ENCODE assay signal across 22 cellular contexts in the genomic region with DNA sequence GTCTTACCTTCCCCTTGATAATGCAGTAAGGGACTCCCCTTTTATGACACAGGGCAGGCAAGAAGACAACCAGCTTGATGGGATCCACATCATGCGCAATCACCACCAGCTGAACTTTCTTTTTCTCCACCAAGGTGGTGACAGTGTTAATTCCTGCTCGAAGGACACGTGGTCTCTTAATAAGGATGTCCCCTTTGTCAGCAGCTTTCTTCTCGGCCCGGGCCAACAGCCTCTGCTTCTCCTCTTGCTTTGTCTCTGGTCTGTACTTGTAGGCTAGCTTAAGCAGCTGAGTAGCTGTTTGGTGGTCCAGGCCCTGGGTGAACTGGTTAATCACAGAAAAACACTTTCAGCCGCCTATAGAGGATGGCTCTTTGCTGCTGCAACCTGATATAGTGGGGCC.
"Had no signal": no experiment of that assay in that cellular context is flagged by ENCODE, and none has a peak within 500 bp of the region (broad histone marks: within the 10 kb centered on the region; RNA-seq: fewer than 3 reads in every experiment).

No MANE protein-coding gene starts in this region.

- H3K4me3 ChIP-seq: MG63, SJSA1, SK-N-MC had no signal

- H3K4me1 ChIP-seq: SJSA1 had no signal

- DNase-seq: IMR-90, Karpas-422, KG1, MG63, NCI-H1092, NCI-H1105 treated with DMSO at 0.1 percent for 48 hours, NCI-H1417 treated with DMSO at 0.1 percent for 48 hours, NCI-H146, NCI-H1694 treated with DMSO at 0.1 percent for 48 hours, NCI-H1930, NCI-H2081, NCI-H2107, NCI-H2227 treated with DMSO at 0.1 percent for 48 hours, NCI-H524, NCI-H69, NCI-H774, Right ventricle myocardium superior, RPMI8226, SIG-M5 had no signal

- H3K27me3 ChIP-seq: MG63, SJSA1 had no signal

- ATAC-seq: HepG2 had no signal

- H3K27ac ChIP-seq: SJSA1, SK-N-MC had no signal
